In the genomic region with DNA sequence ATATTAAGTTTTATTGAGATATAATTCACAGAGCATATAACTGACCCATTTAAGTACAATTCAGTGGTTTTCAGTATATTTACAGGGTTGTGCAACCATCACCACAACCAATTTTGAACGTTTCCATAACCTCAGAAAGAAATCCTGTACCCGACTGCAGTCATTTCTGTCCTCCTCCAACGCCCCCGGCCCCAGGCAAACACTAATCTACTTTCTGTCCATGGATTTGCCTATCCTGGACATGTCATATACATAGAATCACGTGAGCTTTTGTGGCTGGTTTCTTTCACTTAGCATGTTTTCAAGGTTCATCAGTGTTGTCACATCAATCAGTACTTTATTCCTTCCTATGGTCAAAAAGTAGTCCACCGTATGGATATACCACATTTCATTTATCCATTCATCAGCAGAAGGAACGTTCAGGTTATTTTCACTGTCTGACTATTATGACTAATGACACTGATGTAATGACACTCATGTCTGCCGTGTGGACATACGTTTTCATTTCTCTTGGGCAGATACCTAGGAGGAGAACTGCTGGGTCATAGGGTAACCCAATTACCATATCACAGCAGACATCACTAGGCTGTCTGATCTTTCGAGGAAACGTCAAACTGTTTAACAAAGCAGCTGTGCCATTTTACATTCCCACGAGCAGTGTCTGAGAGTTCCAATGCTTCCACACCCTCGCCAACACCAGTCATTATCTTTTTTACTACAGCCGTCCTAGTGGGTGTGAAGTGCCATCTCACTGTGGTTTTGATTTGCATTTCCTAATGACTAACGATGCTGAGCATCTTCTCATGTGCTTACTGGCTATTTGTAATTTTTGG, we compare ENCODE assay signal across 11 cellular contexts. TPM values are rescaled to one million over a fixed set of nuclear protein-coding genes. Genes with fewer than 3 reads are reported as not detected.
A peak's percentile ranks its signal among the peaks of the same experiment; 100 is the strongest.
DNase-seq lines count a peak whose midpoint lies in the region; ATAC-seq and TF ChIP-seq lines count a peak whose summit lies in the region.
"Had no signal": no experiment of that assay in that cellular context is flagged by ENCODE, and none has a peak within 500 bp of the region (broad histone marks: within the 10 kb centered on the region; RNA-seq: fewer than 3 reads in every experiment).

No MANE protein-coding gene starts in this region.

- no peaks in the 10 kb centered on the region for H3K27me3 Mint-ChIP-seq in T-helper 17 cell
- no peaks in the 10 kb centered on the region for H3K27me3 Mint-ChIP-seq in effector memory CD8-positive, alpha-beta T cell

- peak; percentile 56 for ATAC-seq in T-helper 17 cell
- peak; percentile 75 for ATAC-seq in effector memory CD8-positive, alpha-beta T cell (replicated peaks)
- ATAC-seq in HG03469 (IDR thresholded peaks at IDR 0.05; ENCODE audit: unreplicated experiment) = no peak
- ATAC-seq: left lung had no signal

- H3K36me3 ChIP-seq in vagina = peaks cover 0 to 5% of the 10 kb centered on the region in 2 donors

- H3K27ac Mint-ChIP-seq in T-helper 17 cell = peak overlapping the region; percentile 85
- peak overlapping the region; percentile 28 to 87 for H3K27ac Mint-ChIP-seq in effector memory CD8-positive, alpha-beta T cell

- H3K36me3 Mint-ChIP-seq in T-helper 17 cell (ENCODE audit: low read depth) = no peaks in the 10 kb centered on the region
- peaks cover 25% of the 10 kb centered on the region for H3K36me3 Mint-ChIP-seq in effector memory CD8-positive, alpha-beta T cell (ENCODE audit: insufficient read depth)

- no peak for TF ChIP-seq POLR2A in vagina (IDR thresholded peaks at IDR 0.05)

- H3K4me1 Mint-ChIP-seq in T-helper 17 cell = peaks cover 19% of the 10 kb centered on the region
- peaks cover 18 to 20% of the 10 kb centered on the region in 2 donors for H3K4me1 Mint-ChIP-seq in effector memory CD8-positive, alpha-beta T cell (ENCODE audit: low read depth in 2 of 2)

- intact Hi-C loops in vagina (cut with DNase I) = no loop called here

- no peak for TF ChIP-seq CTCF in vagina (IDR thresholded peaks at IDR 0.05)

- no peak overlapping the region for H3K27ac ChIP-seq in vagina
- H3K27ac ChIP-seq: cardiac muscle cell, left lung had no signal

- H3K4me1 ChIP-seq in vagina = peaks cover 27% of the 10 kb centered on the region

- no peaks in the 10 kb centered on the region for H3K27me3 ChIP-seq in vagina
- H3K27me3 ChIP-seq: cardiac muscle cell, left lung had no signal

- H3K4me3 ChIP-seq in vagina = no peak overlapping the region
- H3K4me3 ChIP-seq: cardiac muscle cell, left lung had no signal

- peak overlapping the region; percentile 41 for H3K4me3 Mint-ChIP-seq in T-helper 17 cell
- H3K4me3 Mint-ChIP-seq in effector memory CD8-positive, alpha-beta T cell = peak overlapping the region in 1 of 2 donors; percentile 11

- H3K9me3 ChIP-seq in T-helper 17 cell (ENCODE audit: control insufficient read depth, low read length, poor library complexity, severe bottlenecking) (no peaks in the 10 kb centered on the region), vagina (no peaks in the 10 kb centered on the region)
- H3K9me3 ChIP-seq: left lung had no signal

- no peaks in the 10 kb centered on the region for H3K9me3 Mint-ChIP-seq in effector memory CD8-positive, alpha-beta T cell

- peak; percentile 78 for DNase-seq in activated naive CD4-positive, alpha-beta T cell treated with Interleukin-2 at 50 U/mL for 16 hours
- no peak for DNase-seq in activated naive CD4-positive, alpha-beta T cell treated with anti-CD3 and anti-CD28 coated beads, Interleukin-2, amount 50 U/mL, for 16 hours
- DNase-seq in T-helper 17 cell (no peak), vagina (ENCODE audit: extremely low spot score in 2 of 2) (no peak), globus pallidus (ENCODE audit: low spot score) (no peak)
- peak in 1 of 3 experiments; percentile 12 for DNase-seq in effector memory CD8-positive, alpha-beta T cell
- DNase-seq in stimulated activated CD8-positive, alpha-beta memory T cell treated with anti-CD3 and anti-CD28 coated beads, Interleukin-4, amount 100 ng/mL, for 48 hours = peak; percentile 76
- DNase-seq: left lung, NCI-H1930 had no signal

RNA-seq across cellular contexts. Expression of gene MRPL37, which starts 30.8 kb away (rescaled TPM):
- 10 to 100 TPM; 25.7 to 29.8 TPM for total RNA-seq in T-helper 17 cell
- total RNA-seq in vagina = 45.9 TPM

RNA-seq across cellular contexts. Expression of gene CYB5RL, which starts 30.9 kb away (rescaled TPM):
- 1 to 10 TPM; 2.9 to 4.6 TPM for total RNA-seq in T-helper 17 cell
- total RNA-seq in vagina = 3.7 TPM

Comparison
In these comparisons a context has a peak if more than half of its experiments do, and no peak if none do; other contexts are left out.
1. DNase-seq: peak in activated naive CD4-positive, alpha-beta T cell treated with Interleukin-2 at 50 U/mL for 16 hours (single experiment) and stimulated activated CD8-positive, alpha-beta memory T cell treated with anti-CD3 and anti-CD28 coated beads, Interleukin-4, amount 100 ng/mL, for 48 hours (single experiment); none in activated naive CD4-positive, alpha-beta T cell treated with anti-CD3 and anti-CD28 coated beads, Interleukin-2, amount 50 U/mL, for 16 hours (single experiment), T-helper 17 cell (0 of 3), vagina (0 of 2) and globus pallidus (single experiment).